11 cellular contexts compared by ENCODE assay signal in genomic region chrX:38882894-38883620, GRCh38.
DNase-seq lines count a peak whose midpoint lies in the region; ATAC-seq and TF ChIP-seq lines count a peak whose summit lies in the region.
"Had no signal": no experiment of that assay in that cellular context is flagged by ENCODE, and none has a peak within 500 bp of the region (broad histone marks: within the 10 kb centered on the region; RNA-seq: fewer than 3 reads in every experiment).

No MANE protein-coding gene starts in this region.

- WGBS in heart left ventricle, 4 donors, result 69 to 90% (median 80%) methylated on average over 4 of the region's 4 CpGs

- no peak overlapping the region for H3K4me3 ChIP-seq in HCT116 (replicated peaks in 1 of 2; ENCODE audit: low read depth in 1 of 2, low read length in 2 of 2)
- H3K4me3 ChIP-seq in SJSA1, result no peak overlapping the region
- no peak overlapping the region for H3K4me3 ChIP-seq in heart left ventricle

- no peak overlapping the region for H3K9ac ChIP-seq in HCT116 (ENCODE audit: low read length)

- peaks cover 11% of the 10 kb centered on the region for H3K4me1 Mint-ChIP-seq in T-helper 17 cell

- no peak overlapping the region for H3K4me3 Mint-ChIP-seq in T-helper 17 cell
- H3K4me3 Mint-ChIP-seq: natural killer cell had no signal

- CTCF ChIA-PET in HCT116 (lab: Charles Lee), result no interaction called here

- no peaks in the 10 kb centered on the region for H3K27me3 Mint-ChIP-seq in T-helper 17 cell

- ATAC-seq in HCT116 (peak; percentile 76), HG02885 (IDR thresholded peaks at IDR 0.05; ENCODE audit: poor library complexity, unreplicated experiment) (no peak), heart left ventricle (no peak), T-helper 17 cell (no peak)
- ATAC-seq: natural killer cell; stimulated activated naive CD8-positive, alpha-beta T cell treated with anti-CD3 and anti-CD28 coated beads, Interleukin-15, Interleukin-2, amounts not matched to agents 100 U/mL and 50 U/mL, for 24 hours had no signal

- BruUV-seq in HCT116 (replicated peaks; lab: Mats Ljungman, UMichigan), result no TSS peak

- no peaks in the 10 kb centered on the region for H3K9me2 ChIP-seq in HCT116 (ENCODE audit: insufficient read depth)

- H3K4me1 ChIP-seq in HCT116 (ENCODE audit: control insufficient read depth in 1 of 2, insufficient read depth in 2 of 2, low read length in 2 of 2), result peaks cover 0 to 25% of the 10 kb centered on the region in 2 experiments; a peak in 2 of 4 replicates
- peaks cover 13% of the 10 kb centered on the region for H3K4me1 ChIP-seq in SJSA1 (replicated peaks)
- peaks cover 0 to 10% (median 0%) of the 10 kb centered on the region in 12 donors for H3K4me1 ChIP-seq in heart left ventricle

- H3K36me3 Mint-ChIP-seq in T-helper 17 cell (ENCODE audit: low read depth), result no peaks in the 10 kb centered on the region
- H3K36me3 Mint-ChIP-seq: natural killer cell had no signal

- TF ChIP-seq POLR2A in HCT116 (IDR thresholded peaks at IDR 0.05; ENCODE audit: borderline replicate concordance, extremely low read depth, insufficient read depth, insufficient read length), result no peak
- TF ChIP-seq POLR2A in heart left ventricle (IDR thresholded peaks at IDR 0.05), result no peak

- peak; percentile 65 for DNase-seq in AG08396 (ENCODE audit: low spot score)
- DNase-seq in HCT116 (ENCODE audit: low read depth, low spot score), result peak; percentile 48
- peak; percentile 19 to 56 for DNase-seq in SJSA1 (ENCODE audit: low read depth in 1 of 2, low spot score in 2 of 2)
- DNase-seq in fibroblast of the conjunctiva (ENCODE audit: low read depth), result peak; percentile 12
- no peak for DNase-seq in T-helper 9 cell
- no peak for DNase-seq in heart left ventricle
- no peak for DNase-seq in T-helper 17 cell
- DNase-seq: natural killer cell; stimulated activated naive CD8-positive, alpha-beta T cell treated with anti-CD3 and anti-CD28 coated beads, Interleukin-15, Interleukin-2, amounts not matched to agents 100 U/mL and 50 U/mL, for 24 hours had no signal

- H3K9me3 ChIP-seq in HCT116 (ENCODE audit: control insufficient read depth in 1 of 2, insufficient read depth in 1 of 2, low read depth in 1 of 2, low read length in 2 of 2) (no peaks in the 10 kb centered on the region), SJSA1 (replicated peaks) (no peaks in the 10 kb centered on the region), heart left ventricle (no peaks in the 10 kb centered on the region), T-helper 17 cell (ENCODE audit: control insufficient read depth, low read length, poor library complexity, severe bottlenecking) (no peaks in the 10 kb centered on the region)

- H3K36me3 ChIP-seq in HCT116 (ENCODE audit: control insufficient read depth in 1 of 2, insufficient read depth in 2 of 2, low read length in 2 of 2) (no peaks in the 10 kb centered on the region), SJSA1 (no peaks in the 10 kb centered on the region), heart left ventricle (no peaks in the 10 kb centered on the region)

- intact Hi-C loops in HCT116 (cut with micrococcal nuclease), result no loop called here
- intact Hi-C loops in heart left ventricle (cut with DNase I), result no loop called here

- H3K27ac ChIP-seq in HCT116 (ENCODE audit: low read depth, low read length) (no peak overlapping the region), SJSA1 (peak overlapping the region; percentile 62), heart left ventricle (no peak overlapping the region)
- H3K27ac ChIP-seq: C4-2B had no signal

- H3K27ac Mint-ChIP-seq in T-helper 17 cell, result no peak overlapping the region
- H3K27ac Mint-ChIP-seq: natural killer cell had no signal

- peak overlapping the region; percentile 68 for H2AFZ ChIP-seq in HCT116 (ENCODE audit: low read depth, low read length, poor library complexity, severe bottlenecking)

- no peaks in the 10 kb centered on the region for H4K20me1 ChIP-seq in HCT116 (ENCODE audit: insufficient read depth)

- peak overlapping the region; percentile 39 for H3K4me2 ChIP-seq in HCT116 (ENCODE audit: low read length)

- no peak for TF ChIP-seq RAD21 in HCT116 (IDR thresholded peaks at IDR 0.05; ENCODE audit: low read depth)

- RAD21 ChIA-PET in HCT116 (lab: Charles Lee; ENCODE audit: low non-redundant PET in 1 of 2, low total read pairs in 2 of 2, uncharacterized antibody in 2 of 2, unreplicated experiment in 2 of 2), result no interaction called here

- no peaks in the 10 kb centered on the region for H3K27me3 ChIP-seq in HCT116 (ENCODE audit: insufficient read depth, low read length)
- H3K27me3 ChIP-seq in SJSA1 (replicated peaks), result no peaks in the 10 kb centered on the region
- H3K27me3 ChIP-seq in heart left ventricle, result peaks cover 0 to 8% (median 0%) of the 10 kb centered on the region in 9 donors

- H3K79me2 ChIP-seq in HCT116 (ENCODE audit: insufficient read depth, low read length), result no peaks in the 10 kb centered on the region

- POLR2A ChIA-PET in HCT116 (lab: Charles Lee), result no interaction called here

- TF ChIP-seq CTCF in HCT116 (IDR thresholded peaks at IDR 0.05 in 2 of 3, conservative IDR thresholded peaks at IDR 0.05 in 1 of 3; ENCODE audit: borderline replicate concordance in 1 of 3, insufficient read depth in 1 of 3, low read depth in 2 of 3, low read length in 2 of 3), result no peak
- TF ChIP-seq CTCF in heart left ventricle (IDR thresholded peaks at IDR 0.05), result no peak

TF ChIP-seq in HCT116, 20 proteins besides CTCF, POLR2A, EP300 and RAD21:
- TF ChIP-seq SP1 (IDR thresholded peaks at IDR 0.05; ENCODE audit: low read depth), result peak; percentile 48
- TF ChIP-seq JUND (IDR thresholded peaks at IDR 0.05), result peak; percentile 58
- no peak for TF ChIP-seq ELF1 (IDR thresholded peaks at IDR 0.05; ENCODE audit: borderline replicate concordance, low read depth)
- TF ChIP-seq, protein P1, sequence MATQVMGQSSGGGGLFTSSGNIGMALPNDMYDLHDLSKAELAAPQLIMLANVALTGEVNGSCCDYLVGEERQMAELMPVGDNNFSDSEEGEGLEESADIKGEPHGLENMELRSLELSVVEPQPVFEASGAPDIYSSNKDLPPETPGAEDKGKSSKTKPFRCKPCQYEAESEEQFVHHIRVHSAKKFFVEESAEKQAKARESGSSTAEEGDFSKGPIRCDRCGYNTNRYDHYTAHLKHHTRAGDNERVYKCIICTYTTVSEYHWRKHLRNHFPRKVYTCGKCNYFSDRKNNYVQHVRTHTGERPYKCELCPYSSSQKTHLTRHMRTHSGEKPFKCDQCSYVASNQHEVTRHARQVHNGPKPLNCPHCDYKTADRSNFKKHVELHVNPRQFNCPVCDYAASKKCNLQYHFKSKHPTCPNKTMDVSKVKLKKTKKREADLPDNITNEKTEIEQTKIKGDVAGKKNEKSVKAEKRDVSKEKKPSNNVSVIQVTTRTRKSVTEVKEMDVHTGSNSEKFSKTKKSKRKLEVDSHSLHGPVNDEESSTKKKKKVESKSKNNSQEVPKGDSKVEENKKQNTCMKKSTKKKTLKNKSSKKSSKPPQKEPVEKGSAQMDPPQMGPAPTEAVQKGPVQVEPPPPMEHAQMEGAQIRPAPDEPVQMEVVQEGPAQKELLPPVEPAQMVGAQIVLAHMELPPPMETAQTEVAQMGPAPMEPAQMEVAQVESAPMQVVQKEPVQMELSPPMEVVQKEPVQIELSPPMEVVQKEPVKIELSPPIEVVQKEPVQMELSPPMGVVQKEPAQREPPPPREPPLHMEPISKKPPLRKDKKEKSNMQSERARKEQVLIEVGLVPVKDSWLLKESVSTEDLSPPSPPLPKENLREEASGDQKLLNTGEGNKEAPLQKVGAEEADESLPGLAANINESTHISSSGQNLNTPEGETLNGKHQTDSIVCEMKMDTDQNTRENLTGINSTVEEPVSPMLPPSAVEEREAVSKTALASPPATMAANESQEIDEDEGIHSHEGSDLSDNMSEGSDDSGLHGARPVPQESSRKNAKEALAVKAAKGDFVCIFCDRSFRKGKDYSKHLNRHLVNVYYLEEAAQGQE (IDR thresholded peaks at IDR 0.05; ENCODE audit: low read depth), result no peak
- TF ChIP-seq YY1 (IDR thresholded peaks at IDR 0.05; ENCODE audit: extremely low read depth, insufficient replicate concordance, low read depth, low read length), result no peak
- peak; percentile 64 for TF ChIP-seq FOSL1 (IDR thresholded peaks at IDR 0.05; ENCODE audit: low read depth)
- TF ChIP-seq, protein P2, sequence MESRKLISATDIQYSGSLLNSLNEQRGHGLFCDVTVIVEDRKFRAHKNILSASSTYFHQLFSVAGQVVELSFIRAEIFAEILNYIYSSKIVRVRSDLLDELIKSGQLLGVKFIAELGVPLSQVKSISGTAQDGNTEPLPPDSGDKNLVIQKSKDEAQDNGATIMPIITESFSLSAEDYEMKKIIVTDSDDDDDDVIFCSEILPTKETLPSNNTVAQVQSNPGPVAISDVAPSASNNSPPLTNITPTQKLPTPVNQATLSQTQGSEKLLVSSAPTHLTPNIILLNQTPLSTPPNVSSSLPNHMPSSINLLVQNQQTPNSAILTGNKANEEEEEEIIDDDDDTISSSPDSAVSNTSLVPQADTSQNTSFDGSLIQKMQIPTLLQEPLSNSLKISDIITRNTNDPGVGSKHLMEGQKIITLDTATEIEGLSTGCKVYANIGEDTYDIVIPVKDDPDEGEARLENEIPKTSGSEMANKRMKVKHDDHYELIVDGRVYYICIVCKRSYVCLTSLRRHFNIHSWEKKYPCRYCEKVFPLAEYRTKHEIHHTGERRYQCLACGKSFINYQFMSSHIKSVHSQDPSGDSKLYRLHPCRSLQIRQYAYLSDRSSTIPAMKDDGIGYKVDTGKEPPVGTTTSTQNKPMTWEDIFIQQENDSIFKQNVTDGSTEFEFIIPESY (IDR thresholded peaks at IDR 0.05; ENCODE audit: extremely low read depth, insufficient replicate concordance, low read length), result no peak

Comparison
In these comparisons a context has a peak if more than half of its experiments do, and no peak if none do; other contexts are left out.
1. DNase-seq: peak in AG08396 (single experiment), HCT116 (single experiment), SJSA1 (2 of 2) and fibroblast of the conjunctiva (single experiment); none in T-helper 9 cell (single experiment), heart left ventricle (0 of 5) and T-helper 17 cell (0 of 3).